ENCODE assay signal across 9 cellular contexts in genomic region chr6:6003334-6004146, GRCh38. TPM values are rescaled to one million over a fixed set of nuclear protein-coding genes. Genes with fewer than 3 reads are reported as not detected.
DNase-seq lines count a peak whose midpoint lies in the region; ATAC-seq and TF ChIP-seq lines count a peak whose summit lies in the region.
"Had no signal": no experiment of that assay in that cellular context is flagged by ENCODE, and none has a peak within 500 bp of the region (broad histone marks: within the 10 kb centered on the region; RNA-seq: fewer than 3 reads in every experiment).

No MANE protein-coding gene starts in this region.

- in situ Hi-C loops in astrocyte of the cerebellum (cut with HindIII; ENCODE audit: low sequenced_read_pairs): no loop called here

- H3K4me3 ChIP-seq in Jurkat, Clone E6-1 (ENCODE audit: low read length): peak overlapping the region; percentile 84
- H3K4me3 ChIP-seq in astrocyte of the cerebellum (ENCODE audit: low read depth, low read length): peak overlapping the region; percentile 8

- ATAC-seq in HG03139 (IDR thresholded peaks at IDR 0.05; ENCODE audit: unreplicated experiment): no peak

- CTCF ChIA-PET in GM10248 (lab: Yijun Ruan, JAX): no interaction called here

- peak overlapping the region; percentile 82 for H3K27ac ChIP-seq in C4-2B
- H3K27ac ChIP-seq in layer of hippocampus (ENCODE audit: low read depth, low read length): peak overlapping the region; percentile 36
- H3K27ac ChIP-seq in temporal lobe (ENCODE audit: low read depth, low read length): peak overlapping the region; percentile 44

- TF ChIP-seq CTCF in C4-2B (conservative IDR thresholded peaks at IDR 0.05): no peak
- TF ChIP-seq CTCF in astrocyte of the cerebellum (IDR thresholded peaks at IDR 0.05; ENCODE audit: low read depth, low read length, missing control alignments): no peak
- no peak for TF ChIP-seq CTCF in GM10248 (IDR thresholded peaks at IDR 0.05; ENCODE audit: control extremely low read depth, extremely low read depth, low read depth, missing control alignments)

- POLR2A ChIA-PET in GM10248 (lab: Yijun Ruan, JAX): no interaction called here

- H3K27me3 ChIP-seq in layer of hippocampus (ENCODE audit: control insufficient read depth, insufficient read depth, low read length): peaks cover 58% of the 10 kb centered on the region

- peak; percentile 72 for DNase-seq in Jurkat, Clone E6-1 (ENCODE audit: low read depth, low spot score)
- DNase-seq in astrocyte of the cerebellum (ENCODE audit: low read depth) (no peak), GM10248 (ENCODE audit: extremely low spot score) (no peak)
- no peak for DNase-seq in stimulated activated CD4-positive, alpha-beta T cell treated with anti-CD3 and anti-CD28 coated beads, Interleukin-2, amount 100 ng/mL, for 48 hours

RNA-seq across cellular contexts. Expression of gene NRN1, which starts 3.2 kb away (rescaled TPM):
- 64.3 TPM for polyA plus RNA-seq in Jurkat, Clone E6-1 (2012; ENCODE audit: insufficient read depth, insufficient read length)
- 9.6 TPM for total RNA-seq in temporal lobe
- total RNA-seq: bronchial epithelial cell had no signal
